ENCODE assay signal across 16 cellular contexts in genomic region chr11:34275486-34275885, GRCh38.
DNase-seq lines count a peak whose midpoint lies in the region; ATAC-seq and TF ChIP-seq lines count a peak whose summit lies in the region.
"Had no signal": no experiment of that assay in that cellular context is flagged by ENCODE, and none has a peak within 500 bp of the region (broad histone marks: within the 10 kb centered on the region; RNA-seq: fewer than 3 reads in every experiment).

No MANE protein-coding gene starts in this region.

- H3K27me3 Mint-ChIP-seq in mesothelial cell of epicardium (ENCODE audit: low read depth) = no peaks in the 10 kb centered on the region
- H3K27me3 Mint-ChIP-seq: activated CD8-positive, alpha-beta T cell treated with anti-CD3 and anti-CD28 coated beads for 36 hours had no signal

- H3K27ac Mint-ChIP-seq in mesothelial cell of epicardium = peak overlapping the region; percentile 97
- H3K27ac Mint-ChIP-seq: activated CD8-positive, alpha-beta T cell treated with anti-CD3 and anti-CD28 coated beads for 36 hours; natural killer cell had no signal

- WGBS in mammary epithelial cell (ENCODE audit: low coverage, missing lambda C conversion rate) = 49% methylated on average over 4 of the region's 4 CpGs
- 92 to 94% methylated on average over 4 of the region's 4 CpGs for WGBS in tibial nerve, 2 donors

- H3K79me2 ChIP-seq in mammary epithelial cell (ENCODE audit: insufficient read depth, low read length) = peaks cover 7% of the 10 kb centered on the region

- peak overlapping the region; percentile 49 for H3K4me2 ChIP-seq in mammary epithelial cell (ENCODE audit: insufficient read depth, low read depth, low read length)

- TF ChIP-seq POLR2A in tibial nerve (IDR thresholded peaks at IDR 0.05) = no peak

- TF ChIP-seq CTCF in mammary epithelial cell (conservative IDR thresholded peaks at IDR 0.05 in 1 of 2, IDR thresholded peaks at IDR 0.05 in 1 of 2; ENCODE audit: extremely low read depth in 1 of 2, insufficient read depth in 1 of 2, low read depth in 1 of 2, low read length in 2 of 2) (no peak), mesothelial cell of epicardium (IDR thresholded peaks at IDR 0.05; ENCODE audit: unreplicated experiment) (no peak), tibial nerve (IDR thresholded peaks at IDR 0.05) (no peak)

- H3K4me3 Mint-ChIP-seq in mesothelial cell of epicardium = no peak overlapping the region
- H3K4me3 Mint-ChIP-seq: activated CD8-positive, alpha-beta T cell treated with anti-CD3 and anti-CD28 coated beads for 36 hours; natural killer cell had no signal

- H3K36me3 ChIP-seq in mammary epithelial cell (ENCODE audit: insufficient read depth, low read length) = no peaks in the 10 kb centered on the region
- no peaks in the 10 kb centered on the region for H3K36me3 ChIP-seq in tibial nerve

- H3K4me1 ChIP-seq in mammary epithelial cell (ENCODE audit: insufficient read depth, low read length) (peaks cover 18% of the 10 kb centered on the region), tibial nerve (peaks cover 0 to 31% (median 6%) of the 10 kb centered on the region in 4 donors)

- H3K36me3 Mint-ChIP-seq in mesothelial cell of epicardium = no peaks in the 10 kb centered on the region
- H3K36me3 Mint-ChIP-seq: natural killer cell had no signal

- no TSS peak for BruUV-seq in mammary epithelial cell (replicated peaks; lab: Mats Ljungman, UMichigan)

- peaks cover 19% of the 10 kb centered on the region for H3K4me1 Mint-ChIP-seq in mesothelial cell of epicardium
- H3K4me1 Mint-ChIP-seq: natural killer cell had no signal

- H3K27me3 ChIP-seq in mammary epithelial cell (ENCODE audit: insufficient read depth, low read length) (no peaks in the 10 kb centered on the region), tibial nerve (no peaks in the 10 kb centered on the region)

- H3K9ac ChIP-seq in mammary epithelial cell (ENCODE audit: insufficient read depth, low read length) = no peak overlapping the region

- TF ChIP-seq EP300 in tibial nerve (IDR thresholded peaks at IDR 0.05) = no peak

- H3K27ac ChIP-seq in mammary epithelial cell (ENCODE audit: insufficient read depth, low read depth, low read length) (peak overlapping the region; percentile 45), tibial nerve (peak overlapping the region; percentile 38 to 80 (median 60))

- dilution Hi-C loops in mammary epithelial cell (cut with HindIII; ENCODE audit: low sequenced_read_pairs) = no loop called here

- intact Hi-C loops in mammary epithelial cell (cut with micrococcal nuclease) = loop anchor here (1.0 to 2.0 kb wide), 3 partner anchors 25 to 101 kb away; no protein-coding TSS in a partner anchor

- H3K9me3 Mint-ChIP-seq in mesothelial cell of epicardium = no peaks in the 10 kb centered on the region
- H3K9me3 Mint-ChIP-seq: activated CD8-positive, alpha-beta T cell treated with anti-CD3 and anti-CD28 coated beads for 36 hours; natural killer cell had no signal

- CTCF ChIA-PET in mammary epithelial cell (lab: Charles Lee; ENCODE audit: low non-redundant PET) = no interaction called here

- H3K4me3 ChIP-seq in mammary epithelial cell (replicated peaks in 1 of 3; ENCODE audit: insufficient read depth in 1 of 3, low read depth in 2 of 3, low read length in 3 of 3) (no peak overlapping the region), tibial nerve (no peak overlapping the region)
- H3K4me3 ChIP-seq: K562, lung had no signal

- in situ Hi-C loops in mammary epithelial cell (cut with MboI; ENCODE audit: low sequenced_read_pairs in 2 of 2) = no loop called here

- ATAC-seq in GM18519 (IDR thresholded peaks at IDR 0.05; ENCODE audit: low FRiP score, unreplicated experiment) = no peak
- ATAC-seq: K562, natural killer cell had no signal

- peak; percentile 44 for DNase-seq in HT-29 (ENCODE audit: low spot score)
- DNase-seq in mammary epithelial cell = no peak
- no peak for DNase-seq in mesothelial cell of epicardium (ENCODE audit: low spot score in 2 of 2, unreplicated experiment in 2 of 2)
- no peak for DNase-seq in tibial nerve (ENCODE audit: low spot score in 2 of 2)
- no peak for DNase-seq in epidermal melanocyte (ENCODE audit: insufficient read length, low spot score)
- no peak for DNase-seq in NCI-H1694 treated with DMSO at 0.1 percent for 48 hours (lab: John Stamatoyannopoulos, UW)
- DNase-seq: activated CD8-positive, alpha-beta T cell treated with anti-CD3 and anti-CD28 coated beads for 36 hours; activated effector memory CD4-positive, alpha-beta T cell treated with Interleukin-2 at 50 U/mL for 16 hours; cortex of kidney; natural killer cell; NCI-H1092 treated with DMSO at 0.1 percent for 48 hours; retina; stimulated activated CD4-positive, alpha-beta T cell treated with anti-CD3 and anti-CD28 coated beads, Interleukin-2, amount 100 ng/mL, for 48 hours had no signal

- H2AFZ ChIP-seq in mammary epithelial cell (ENCODE audit: low read depth, low read length) = peak overlapping the region; percentile 57

- H4K20me1 ChIP-seq in mammary epithelial cell (ENCODE audit: insufficient read depth, low read length) = no peaks in the 10 kb centered on the region

- H3K9me3 ChIP-seq in mammary epithelial cell (replicated peaks; ENCODE audit: insufficient read depth, low read length) (no peaks in the 10 kb centered on the region), tibial nerve (no peaks in the 10 kb centered on the region)
